In genomic region chr17:61283043-61283442, GRCh38 we compare ENCODE assay signal across 8 cellular contexts.
"Had no signal": no experiment of that assay in that cellular context is flagged by ENCODE, and none has a peak within 500 bp of the region (broad histone marks: within the 10 kb centered on the region; RNA-seq: fewer than 3 reads in every experiment).

No MANE protein-coding gene starts in this region.

- H3K27me3 Mint-ChIP-seq: IgD-negative memory B cell had no signal

- H2AFZ ChIP-seq: GM23248 had no signal

- DNase-seq: GM23248, GOT3, H7, KBM-7 had no signal

- H3K9me3 ChIP-seq: HAP-1 had no signal

- H3K9ac ChIP-seq: GM23248, KMS-11 had no signal

- H3K4me3 Mint-ChIP-seq: IgD-negative memory B cell had no signal

- H3K4me3 ChIP-seq: GM23248, HAP-1 had no signal

- H3K36me3 ChIP-seq: HAP-1 had no signal

- H3K27ac ChIP-seq: KMS-11 had no signal

- H3K4me2 ChIP-seq: KMS-11 had no signal

- ATAC-seq: HCT116 had no signal

- H3K27ac Mint-ChIP-seq: IgD-negative memory B cell had no signal
